ENCODE assay signal across 8 cellular contexts in the genomic region with DNA sequence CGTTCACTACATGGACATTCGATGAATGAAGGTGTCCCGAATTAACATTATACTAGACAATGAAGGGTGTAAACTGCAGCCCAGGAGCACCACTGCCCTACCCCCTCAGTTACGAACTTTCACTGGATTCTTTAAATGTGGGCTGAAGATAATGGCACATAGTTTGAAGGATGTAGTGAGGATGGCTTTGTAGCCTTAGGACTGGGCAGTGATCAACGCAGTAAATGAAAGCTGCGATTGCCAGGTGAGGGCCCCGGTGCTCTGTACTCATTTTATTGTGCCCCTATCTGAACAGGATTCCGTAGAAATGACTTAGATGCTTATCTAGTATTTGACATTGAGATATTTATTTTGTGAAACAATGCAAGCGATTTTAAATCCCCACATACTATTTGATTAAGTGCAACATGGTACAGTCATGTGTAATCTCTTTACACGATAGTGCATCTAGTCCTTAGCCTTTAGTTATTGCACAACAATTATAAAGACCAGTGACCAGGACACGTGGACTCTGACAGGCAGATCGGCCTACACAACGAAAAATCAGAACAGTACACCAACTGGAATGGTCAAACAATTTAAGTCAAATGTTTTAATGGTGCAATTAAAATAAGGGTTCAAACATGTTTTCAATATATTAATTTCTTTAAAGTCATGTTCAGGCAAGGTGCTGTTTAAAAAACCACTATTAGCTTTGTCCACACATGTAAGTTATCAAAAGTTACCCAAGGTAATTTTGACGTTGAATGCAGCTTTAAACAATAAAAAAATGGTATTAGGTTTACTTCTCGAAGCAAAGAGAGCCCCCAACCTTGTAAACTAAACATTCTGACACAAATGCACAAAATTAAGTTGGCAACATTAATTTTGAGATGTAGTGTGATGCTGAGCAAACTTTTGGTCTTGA. TPM values are rescaled to one million over a fixed set of nuclear protein-coding genes. Genes with fewer than 3 reads are reported as not detected.
DNase-seq lines count a peak whose midpoint lies in the region; ATAC-seq and TF ChIP-seq lines count a peak whose summit lies in the region.

No MANE protein-coding gene starts in this region.

- H3K27me3 ChIP-seq in cardiac muscle cell = no peaks in the 10 kb centered on the region
- no peaks in the 10 kb centered on the region for H3K27me3 ChIP-seq in stomach smooth muscle (ENCODE audit: control insufficient read depth in 1 of 2, insufficient read depth in 2 of 2, low read length in 2 of 2)

- H3K4me1 ChIP-seq in cardiac muscle cell (ENCODE audit: low read depth) (peaks cover 15% of the 10 kb centered on the region), stomach smooth muscle (ENCODE audit: control insufficient read depth, insufficient read depth, low read length) (peaks cover 20% of the 10 kb centered on the region)

- peak in 1 of 2 donors; percentile 51 for DNase-seq in cardiac muscle cell (ENCODE audit: low read depth in 1 of 2, low spot score in 1 of 2)
- DNase-seq in Right ventricle myocardium superior = no peak
- peak; percentile 11 for DNase-seq in RPMI8226
- DNase-seq in fibroblast of pulmonary artery (ENCODE audit: low read depth) = peak; percentile 42
- no peak for DNase-seq in natural killer cell treated with Interleukin-12 subunit alpha and Interleukin-12 subunit beta and Interleukin-15 and Interleukin-18, amount 100 ng/mL, for 72 hours (ENCODE audit: low spot score)
- DNase-seq in 8988T = no peak

- H3K4me3 ChIP-seq in cardiac muscle cell (peak overlapping the region; percentile 45), fibroblast of pulmonary artery (replicated peaks; ENCODE audit: low read depth, low read length) (peak overlapping the region; percentile 72), stomach smooth muscle (ENCODE audit: low read length in 2 of 2) (peak overlapping the region; percentile 85 to 93)

- peaks cover 12% of the 10 kb centered on the region for H3K36me3 ChIP-seq in cardiac muscle cell
- H3K36me3 ChIP-seq in stomach smooth muscle (ENCODE audit: control insufficient read depth in 2 of 2, insufficient read depth in 2 of 2, low read length in 2 of 2) = peaks cover 4 to 15% of the 10 kb centered on the region in 2 donors

- no peaks in the 10 kb centered on the region for H3K9me3 Mint-ChIP-seq in natural killer cell treated with Interleukin-12 subunit alpha and Interleukin-12 subunit beta and Interleukin-15 and Interleukin-18, amount 100 ng/mL, for 72 hours

- H3K4me3 Mint-ChIP-seq in natural killer cell treated with Interleukin-12 subunit alpha and Interleukin-12 subunit beta and Interleukin-15 and Interleukin-18, amount 100 ng/mL, for 72 hours = no peak overlapping the region

- no peaks in the 10 kb centered on the region for H3K27me3 Mint-ChIP-seq in natural killer cell treated with Interleukin-12 subunit alpha and Interleukin-12 subunit beta and Interleukin-15 and Interleukin-18, amount 100 ng/mL, for 72 hours

- H3K36me3 Mint-ChIP-seq in natural killer cell treated with Interleukin-12 subunit alpha and Interleukin-12 subunit beta and Interleukin-15 and Interleukin-18, amount 100 ng/mL, for 72 hours = peaks cover 18% of the 10 kb centered on the region

- H3K4me1 Mint-ChIP-seq in natural killer cell treated with Interleukin-12 subunit alpha and Interleukin-12 subunit beta and Interleukin-15 and Interleukin-18, amount 100 ng/mL, for 72 hours (ENCODE audit: low read depth in 2 of 2) = peaks cover 13 to 16% of the 10 kb centered on the region in 2 donors

- no peak for ATAC-seq in Right ventricle myocardium superior (ENCODE audit: poor library complexity)
- ATAC-seq in HG03460 (IDR thresholded peaks at IDR 0.05; ENCODE audit: unreplicated experiment) = no peak
- ATAC-seq in natural killer cell treated with Interleukin-12 subunit alpha and Interleukin-12 subunit beta and Interleukin-15 and Interleukin-18, amount 100 ng/mL, for 72 hours = no peak

- peak overlapping the region; percentile 88 to 89 for H3K9ac ChIP-seq in stomach smooth muscle (ENCODE audit: low read length in 2 of 2)

- H3K27ac Mint-ChIP-seq in natural killer cell treated with Interleukin-12 subunit alpha and Interleukin-12 subunit beta and Interleukin-15 and Interleukin-18, amount 100 ng/mL, for 72 hours = peak overlapping the region in 1 of 2 donors; percentile 26

- TF ChIP-seq CTCF in cardiac muscle cell (IDR thresholded peaks at IDR 0.05; ENCODE audit: low read depth, low read length) = no peak
- TF ChIP-seq CTCF in fibroblast of pulmonary artery (IDR thresholded peaks at IDR 0.05; ENCODE audit: low read length, missing control alignments) = no peak

- H3K27ac ChIP-seq in cardiac muscle cell (peak overlapping the region; percentile 96), stomach smooth muscle (ENCODE audit: low read length) (peak overlapping the region; percentile 91)

- H3K9me3 ChIP-seq in cardiac muscle cell (ENCODE audit: low read depth) = no peaks in the 10 kb centered on the region
- no peaks in the 10 kb centered on the region for H3K9me3 ChIP-seq in stomach smooth muscle (ENCODE audit: control insufficient read depth in 2 of 2, low read length in 2 of 2)

- intact Hi-C loops in Right ventricle myocardium superior (cut with DNase I) = loop anchor here (5.0 kb wide), 2 partner anchors 115 to 135 kb away; partner anchors contain the start of gene TEX2

RNA-seq across cellular contexts. Expression of gene ERN1, which starts 17.4 kb away (rescaled TPM):
- total RNA-seq in cardiac muscle cell (6.6 and 8.9 TPM in 2 replicates), Right ventricle myocardium superior (6.7 TPM)
- polyA plus RNA-seq in cardiac muscle cell = 12.4 and 17.9 TPM in 2 replicates
- 100 to 1,000 TPM; 131 TPM for total RNA-seq in natural killer cell treated with Interleukin-12 subunit alpha and Interleukin-12 subunit beta and Interleukin-15 and Interleukin-18, amount 100 ng/mL, for 72 hours

Comparison
In these comparisons a context has a peak if more than half of its experiments do, and no peak if none do; other contexts are left out.
1. DNase-seq: peak in RPMI8226 (single experiment) and fibroblast of pulmonary artery (single experiment); none in Right ventricle myocardium superior (single experiment), natural killer cell treated with Interleukin-12 subunit alpha and Interleukin-12 subunit beta and Interleukin-15 and Interleukin-18, amount 100 ng/mL, for 72 hours (single experiment) and 8988T (single experiment).
2. RNA of gene ERN1, which starts 17.4 kb away (total RNA-seq): 131 TPM in natural killer cell treated with Interleukin-12 subunit alpha and Interleukin-12 subunit beta and Interleukin-15 and Interleukin-18, amount 100 ng/mL, for 72 hours; 6.6 to 8.9 TPM in cardiac muscle cell and 6.7 TPM in Right ventricle myocardium superior (single experiment); every median in the first group is over 10 times any median in the second.
3. Peak in every context shown above with its lines, with median percentiles within 50 percentile points of each other: H3K4me3 ChIP-seq.